ENCODE assay signal across 9 cellular contexts in the genomic region with DNA sequence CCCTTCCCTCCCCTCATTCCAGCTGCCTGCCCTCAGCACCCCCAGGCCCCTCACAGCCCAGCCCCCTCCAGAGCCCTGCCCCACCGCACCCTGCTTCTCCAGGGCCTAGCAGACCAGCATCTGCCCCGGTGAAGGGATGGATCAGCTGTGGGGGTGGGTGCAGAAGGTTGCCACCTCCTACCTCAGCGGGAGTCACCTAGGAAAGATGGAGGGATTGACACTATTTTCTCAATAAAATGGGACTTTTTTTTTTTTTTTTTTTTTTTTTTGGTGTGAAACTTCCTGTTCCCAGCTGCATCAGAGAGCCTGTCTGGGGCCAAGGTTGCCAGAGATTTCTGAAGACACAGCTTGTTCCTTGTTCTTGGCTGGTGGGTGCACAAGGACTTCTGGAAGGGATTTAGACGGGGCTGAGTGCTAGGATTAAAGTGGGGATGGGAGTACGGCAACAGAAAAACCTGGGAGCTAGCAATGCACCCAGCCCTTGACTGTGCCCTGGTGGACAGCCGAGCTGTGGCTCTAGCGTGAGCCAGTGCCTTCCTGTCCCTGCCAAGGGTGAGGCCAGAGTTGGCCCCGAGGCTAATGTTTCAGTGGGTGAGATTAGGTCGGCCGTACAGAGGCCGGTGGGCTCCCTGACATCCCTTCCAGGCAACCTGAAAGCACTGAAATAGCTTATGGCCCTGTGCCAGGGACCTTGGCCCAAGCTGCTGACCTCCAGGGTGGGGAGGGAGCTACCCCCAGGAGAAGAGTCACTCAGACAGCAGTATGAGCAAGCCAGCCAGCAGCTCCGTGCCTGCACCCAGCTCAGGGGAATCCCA. TPM values are rescaled to one million over a fixed set of nuclear protein-coding genes. Genes with fewer than 3 reads are reported as not detected.
DNase-seq lines count a peak whose midpoint lies in the region; ATAC-seq and TF ChIP-seq lines count a peak whose summit lies in the region.
"Had no signal": no experiment of that assay in that cellular context is flagged by ENCODE, and none has a peak within 500 bp of the region (broad histone marks: within the 10 kb centered on the region; RNA-seq: fewer than 3 reads in every experiment).

No MANE protein-coding gene starts in this region.

- H3K27ac ChIP-seq in VCaP (peak overlapping the region; percentile 43), esophagus squamous epithelium (peak overlapping the region in 2 of 4 donors; percentile 2 to 42)
- no peak overlapping the region for H3K27ac ChIP-seq in CD8-positive, alpha-beta memory T cell (ENCODE audit: low read depth, low read length)
- H3K27ac ChIP-seq: KMS-11 had no signal

- H3K36me3 Mint-ChIP-seq in stimulated activated naive B cell treated with anti-CD40 and anti-IgM and Interleukin-4, amounts not matched to agents 10 μg/mL and 1 μg/mL and 100 μg/mL, for 72 hours = peaks cover 18 to 34% of the 10 kb centered on the region in 2 donors
- no peaks in the 10 kb centered on the region for H3K36me3 Mint-ChIP-seq in CD8-positive, alpha-beta memory T cell

- CTCF ChIA-PET in CD8-positive, alpha-beta memory T cell (lab: Charles Lee) = no interaction called here

- peaks cover 23 to 46% of the 10 kb centered on the region in 2 donors for H3K4me1 Mint-ChIP-seq in stimulated activated naive B cell treated with anti-CD40 and anti-IgM and Interleukin-4, amounts not matched to agents 10 μg/mL and 1 μg/mL and 100 μg/mL, for 72 hours
- peaks cover 1 to 14% (median 5%) of the 10 kb centered on the region in 3 donors for H3K4me1 Mint-ChIP-seq in CD8-positive, alpha-beta memory T cell

- no peaks in the 10 kb centered on the region for H3K9me3 ChIP-seq in esophagus squamous epithelium
- no peaks in the 10 kb centered on the region for H3K9me3 ChIP-seq in CD8-positive, alpha-beta memory T cell (ENCODE audit: low read length)

- intact Hi-C loops in esophagus squamous epithelium (cut with DNase I) = loop anchor here (10.0 kb wide), 1 partner anchor 175 kb away; no protein-coding TSS in a partner anchor

- POLR2A ChIA-PET in CD8-positive, alpha-beta memory T cell (lab: Charles Lee) = interaction anchor here (0.6 kb wide), 1 partner anchor 64 kb away, joined by 3 read pairs; a partner anchor contains a TSS

- H3K4me3 Mint-ChIP-seq in stimulated activated naive B cell treated with anti-CD40 and anti-IgM and Interleukin-4, amounts not matched to agents 10 μg/mL and 1 μg/mL and 100 μg/mL, for 72 hours = no peak overlapping the region
- H3K4me3 Mint-ChIP-seq in CD8-positive, alpha-beta memory T cell = no peak overlapping the region

- H3K27me3 Mint-ChIP-seq in stimulated activated naive B cell treated with anti-CD40 and anti-IgM and Interleukin-4, amounts not matched to agents 10 μg/mL and 1 μg/mL and 100 μg/mL, for 72 hours = no peaks in the 10 kb centered on the region
- H3K27me3 Mint-ChIP-seq in CD8-positive, alpha-beta memory T cell = peaks cover 4 to 20% of the 10 kb centered on the region in 2 donors

- no peak for TF ChIP-seq POLR2A in esophagus squamous epithelium (IDR thresholded peaks at IDR 0.05)

- H3K4me3 ChIP-seq in esophagus squamous epithelium = no peak overlapping the region
- no peak overlapping the region for H3K4me3 ChIP-seq in CD8-positive, alpha-beta memory T cell (ENCODE audit: low read length)

- H3K4me1 ChIP-seq in esophagus squamous epithelium = peaks cover 15 to 32% (median 17%) of the 10 kb centered on the region in 3 donors
- H3K4me1 ChIP-seq in CD8-positive, alpha-beta memory T cell (ENCODE audit: insufficient read depth, low read length) = no peaks in the 10 kb centered on the region

- DNase-seq in HK-2 (ENCODE audit: unreplicated experiment) (peak; percentile 62), iPS-NIHi7 (ENCODE audit: extremely low spot score) (peak; percentile 22), esophagus squamous epithelium (lab: John Stamatoyannopoulos, UW) (no peak), NCI-H1694 treated with DMSO at 0.1 percent for 48 hours (lab: John Stamatoyannopoulos, UW) (no peak)
- DNase-seq in stimulated activated naive B cell treated with anti-CD40 and anti-IgM and Interleukin-4, amounts not matched to agents 10 μg/mL and 1 μg/mL and 100 μg/mL, for 72 hours = no peak
- DNase-seq in CD8-positive, alpha-beta memory T cell = no peak
- no peak for DNase-seq in stimulated activated CD4-positive, alpha-beta T cell treated with anti-CD3 and anti-CD28 coated beads, Interleukin-4, amount 100 ng/mL, for 1 hour

- TF ChIP-seq CTCF in VCaP (conservative IDR thresholded peaks at IDR 0.05) (no peak), esophagus squamous epithelium (IDR thresholded peaks at IDR 0.05) (no peak)

- H3K9me3 Mint-ChIP-seq in stimulated activated naive B cell treated with anti-CD40 and anti-IgM and Interleukin-4, amounts not matched to agents 10 μg/mL and 1 μg/mL and 100 μg/mL, for 72 hours = no peaks in the 10 kb centered on the region
- H3K9me3 Mint-ChIP-seq in CD8-positive, alpha-beta memory T cell = no peaks in the 10 kb centered on the region

- no peaks in the 10 kb centered on the region for H3K36me3 ChIP-seq in esophagus squamous epithelium
- H3K36me3 ChIP-seq in CD8-positive, alpha-beta memory T cell (ENCODE audit: insufficient read depth, low read length) = no peaks in the 10 kb centered on the region

- WGBS in esophagus squamous epithelium, 2 donors = 43 to 59% methylated on average over 4 to 7 of the region's 12 CpGs

- peak overlapping the region; percentile 76 for H3K27ac Mint-ChIP-seq in stimulated activated naive B cell treated with anti-CD40 and anti-IgM and Interleukin-4, amounts not matched to agents 10 μg/mL and 1 μg/mL and 100 μg/mL, for 72 hours
- no peak overlapping the region for H3K27ac Mint-ChIP-seq in CD8-positive, alpha-beta memory T cell

- ATAC-seq in stimulated activated naive B cell treated with anti-CD40 and anti-IgM and Interleukin-4, amounts not matched to agents 10 μg/mL and 1 μg/mL and 100 μg/mL, for 72 hours (replicated peaks) = no peak

- peaks cover 0 to 40% (median 4%) of the 10 kb centered on the region in 4 donors for H3K27me3 ChIP-seq in esophagus squamous epithelium
- peaks cover 5% of the 10 kb centered on the region for H3K27me3 ChIP-seq in CD8-positive, alpha-beta memory T cell (ENCODE audit: insufficient read depth, low read length, poor library complexity, severe bottlenecking)

RNA-seq across cellular contexts. Expression of a gene that starts 4.5 kb away (rescaled TPM):
- 1 to 10 TPM; 2.1 to 8.1 (median 5.2) TPM for total RNA-seq in esophagus squamous epithelium
- under 1 TPM; 0.13 to 0.16 TPM for total RNA-seq in CD8-positive, alpha-beta memory T cell
- polyA plus RNA-seq in CD8-positive, alpha-beta memory T cell = 0.14 TPM

Comparison
In these comparisons a context has a peak if more than half of its experiments do, and no peak if none do; other contexts are left out.
1. DNase-seq: peak in HK-2 (single experiment) and iPS-NIHi7 (single experiment); none in stimulated activated naive B cell treated with anti-CD40 and anti-IgM and Interleukin-4, amounts not matched to agents 10 μg/mL and 1 μg/mL and 100 μg/mL, for 72 hours (single experiment), esophagus squamous epithelium (single experiment), CD8-positive, alpha-beta memory T cell (0 of 5), stimulated activated CD4-positive, alpha-beta T cell treated with anti-CD3 and anti-CD28 coated beads, Interleukin-4, amount 100 ng/mL, for 1 hour (single experiment) and NCI-H1694 treated with DMSO at 0.1 percent for 48 hours (single experiment).